Comparison of ENCODE assay signal across 8 cellular contexts in genomic region chr2:96554293-96555145, GRCh38. TPM values are rescaled to one million over a fixed set of nuclear protein-coding genes. Genes with fewer than 3 reads are reported as not detected.
DNase-seq lines count a peak whose midpoint lies in the region; ATAC-seq and TF ChIP-seq lines count a peak whose summit lies in the region.

No MANE protein-coding gene starts in this region.

- no peaks in the 10 kb centered on the region for H3K9me3 ChIP-seq in thyroid gland

- TF ChIP-seq CTCF in HFF-Myc (IDR thresholded peaks at IDR 0.05; ENCODE audit: low read depth, low read length, missing control alignments) (peak; percentile 91), thyroid gland (IDR thresholded peaks at IDR 0.05) (peak; percentile 72 to 95 (median 82))

- H3K36me3 ChIP-seq in thyroid gland = peaks cover 8 to 11% of the 10 kb centered on the region in 2 donors

- no peak overlapping the region for H3K27ac ChIP-seq in thyroid gland

- no peak overlapping the region for H3K4me3 ChIP-seq in HFF-Myc (replicated peaks; ENCODE audit: low read depth, low read length)
- H3K4me3 ChIP-seq in thyroid gland (replicated peaks in 1 of 3) = no peak overlapping the region

- peaks cover 0 to 8% of the 10 kb centered on the region in 2 donors for H3K36me3 Mint-ChIP-seq in naive B cell

- WGBS in thyroid gland, 2 donors = 43 to 58% methylated on average over 18 to 35 of the region's 35 CpGs

- intact Hi-C loops in thyroid gland (cut with DNase I) = no loop called here

- peaks cover 0 to 19% (median 2%) of the 10 kb centered on the region in 3 donors for H3K4me1 Mint-ChIP-seq in naive B cell

- H3K27me3 Mint-ChIP-seq in naive B cell = no peaks in the 10 kb centered on the region

- H3K9me3 Mint-ChIP-seq in naive B cell = no peaks in the 10 kb centered on the region

- TF ChIP-seq POLR2A in thyroid gland (IDR thresholded peaks at IDR 0.05) = no peak

- H3K27ac Mint-ChIP-seq in naive B cell = peak overlapping the region in 4 of 6 donors; percentile 27 to 72 (median 44)

- peak overlapping the region in 6 of 8 donors; percentile 23 to 74 (median 38) for H3K4me3 Mint-ChIP-seq in naive B cell

- DNase-seq in DMS153 treated with DMSO at 0.1 percent for 48 hours (lab: John Stamatoyannopoulos, UW; ENCODE audit: unreplicated experiment) (peak; percentile 19), HFF-Myc (ENCODE audit: extremely low read depth, low read depth) (no peak), NOMO-1 treated with DMSO at 0.1 percent for 48 hours (lab: John Stamatoyannopoulos, UW; ENCODE audit: unreplicated experiment) (peak; percentile 32), activated T-cell treated with anti-CD3 and anti-CD28 coated beads for 24 hours (ENCODE audit: low read depth) (peak; percentile 58), naive B cell (peak; percentile 72), thyroid gland (peak; percentile 54 to 71), amniotic stem cell (lab: John Stamatoyannopoulos, UW) (no peak)

- no peaks in the 10 kb centered on the region for H3K4me1 ChIP-seq in thyroid gland

- H3K27me3 ChIP-seq in thyroid gland = no peaks in the 10 kb centered on the region

- ATAC-seq in esophagus mucosa (peak; percentile 28), naive B cell (ENCODE audit: low read depth in 2 of 2) (peak; percentile 61 to 81)

RNA-seq across cellular contexts. Expression of gene ARID5A, which starts 18.0 kb away (rescaled TPM):
- total RNA-seq in esophagus mucosa = 3.0 TPM
- polyA plus RNA-seq in naive B cell (ENCODE audit: low read depth in 6 of 6) = 10 to 100 TPM; 20.8 to 45.9 (median 28.5) TPM
- total RNA-seq in thyroid gland = 10 to 100 TPM in 3 of 4 donors, 1 to 10 TPM in 1; 9.2 to 29.3 (median 20.0) TPM

RNA-seq across cellular contexts. Expression of gene NEURL3, which starts 49.4 kb away (rescaled TPM):
- total RNA-seq in esophagus mucosa (not detected), thyroid gland (under 1 TPM in 1 of 4 donors, not detected in 3; 0.40 TPM)
- polyA plus RNA-seq in naive B cell (ENCODE audit: low read depth in 6 of 6) = under 1 TPM in 1 of 6 donors, not detected in 5; 0.28 TPM

Comparison
In these comparisons a context has a peak if more than half of its experiments do, and no peak if none do; other contexts are left out.
1. DNase-seq: peak in DMS153 treated with DMSO at 0.1 percent for 48 hours (single experiment), NOMO-1 treated with DMSO at 0.1 percent for 48 hours (single experiment), activated T-cell treated with anti-CD3 and anti-CD28 coated beads for 24 hours (single experiment), naive B cell (single experiment) and thyroid gland (2 of 2); none in HFF-Myc (single experiment) and amniotic stem cell (single experiment).